Comparison of ENCODE assay signal across 25 cellular contexts in the genomic region with DNA sequence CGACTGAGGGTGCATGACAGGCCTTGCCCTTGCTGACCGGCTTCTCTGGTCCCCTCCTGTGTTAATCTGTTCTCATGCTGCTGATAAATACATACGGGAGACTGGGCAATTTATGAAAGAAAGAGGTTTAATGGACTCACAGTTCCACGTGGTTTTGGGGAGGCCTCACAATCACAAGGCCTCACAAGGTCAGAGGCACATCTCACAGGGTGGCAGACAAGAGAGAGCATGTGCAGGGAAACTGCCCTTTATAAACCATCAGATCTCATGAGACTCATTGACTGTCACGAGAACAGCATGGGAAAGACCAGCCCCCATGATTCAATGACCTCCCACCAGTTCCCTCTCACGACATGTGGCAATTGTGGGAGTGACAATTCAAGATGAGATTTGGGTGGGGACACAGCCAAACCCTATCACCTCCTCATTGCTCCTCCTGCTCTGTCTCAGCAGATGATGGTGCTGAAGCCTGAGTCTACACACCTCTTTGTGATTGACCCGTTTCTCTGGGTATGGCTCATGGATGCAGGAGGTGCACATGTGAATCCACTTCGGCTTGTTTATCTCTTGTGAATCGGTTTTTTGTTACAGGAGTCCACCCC.
"Had no signal": no experiment of that assay in that cellular context is flagged by ENCODE, and none has a peak within 500 bp of the region (broad histone marks: within the 10 kb centered on the region; RNA-seq: fewer than 3 reads in every experiment).

No MANE protein-coding gene starts in this region.

- H3K27me3 ChIP-seq: neural progenitor cell, ovary, stomach, thyroid gland, tibial nerve, upper lobe of left lung, vagina had no signal

- H3K9me3 ChIP-seq: ovary, psoas muscle, thoracic aorta, thyroid gland, vagina had no signal

- H3K27ac ChIP-seq: neural progenitor cell, ovary, parathyroid adenoma, psoas muscle, skin epidermis, stomach, thoracic aorta, thyroid gland, tibial nerve, upper lobe of left lung, vagina had no signal

- H3K79me2 ChIP-seq: parathyroid adenoma had no signal

- H2AFZ ChIP-seq: neural progenitor cell, parathyroid adenoma had no signal

- FAIRE-seq: urothelium cell line had no signal

- H3K36me3 ChIP-seq: neural progenitor cell, ovary, thoracic aorta, thyroid gland, tibial nerve, upper lobe of left lung, vagina had no signal

- H3K4me1 ChIP-seq: neural progenitor cell, parathyroid adenoma, psoas muscle, stomach, thyroid gland, tibial nerve, upper lobe of left lung, vagina had no signal

- ATAC-seq: natural killer cell; psoas muscle; right cardiac atrium; sciatic nerve; stimulated activated effector memory CD8-positive, alpha-beta T cell treated with anti-CD3 and anti-CD28 coated beads, Interleukin-12 subunit alpha, Interleukin-12 subunit beta, amount 100 ng/mL, for 72 hours; stimulated activated naive B cell treated with anti-CD40 and anti-IgM and Interleukin-4, amounts not matched to agents 10 μg/mL and 1 μg/mL and 100 μg/mL, for 72 hours had no signal

- H3K9ac ChIP-seq: neural progenitor cell, parathyroid adenoma had no signal

- DNase-seq: natural killer cell; occipital lobe; ovary; psoas muscle; right cardiac atrium; stimulated activated CD4-positive, alpha-beta T cell treated with anti-CD3 and anti-CD28 coated beads, Interleukin-15, amount 100 ng/mL, for 24 hours; stimulated activated CD4-positive, alpha-beta T cell treated with anti-CD3 and anti-CD28 coated beads, Interleukin-2, amount 100 ng/mL, for 24 hours; stimulated activated CD4-positive, alpha-beta T cell treated with anti-CD3 and anti-CD28 coated beads, Interleukin-2, amount 100 ng/mL, for 48 hours; stimulated activated CD4-positive, alpha-beta T cell treated with anti-CD3 and anti-CD28 coated beads, Interleukin-4, amount 100 ng/mL, for 24 hours; stimulated activated naive B cell treated with anti-CD40 and anti-IgM and Interleukin-4, amounts not matched to agents 10 μg/mL and 1 μg/mL and 100 μg/mL, for 72 hours; stimulated activated naive CD4-positive, alpha-beta T cell treated with Interleukin-2 at 50 U/mL for 16 hours; stomach; thyroid gland; trophoblast cell; upper lobe of left lung had no signal

- H3K4me2 ChIP-seq: neural progenitor cell, smooth muscle cell had no signal

- H3K4me3 ChIP-seq: neural progenitor cell, ovary, psoas muscle, skin epidermis, smooth muscle cell, stomach, thoracic aorta, thyroid gland, tibial nerve, upper lobe of left lung, vagina had no signal
